In the genomic region with DNA sequence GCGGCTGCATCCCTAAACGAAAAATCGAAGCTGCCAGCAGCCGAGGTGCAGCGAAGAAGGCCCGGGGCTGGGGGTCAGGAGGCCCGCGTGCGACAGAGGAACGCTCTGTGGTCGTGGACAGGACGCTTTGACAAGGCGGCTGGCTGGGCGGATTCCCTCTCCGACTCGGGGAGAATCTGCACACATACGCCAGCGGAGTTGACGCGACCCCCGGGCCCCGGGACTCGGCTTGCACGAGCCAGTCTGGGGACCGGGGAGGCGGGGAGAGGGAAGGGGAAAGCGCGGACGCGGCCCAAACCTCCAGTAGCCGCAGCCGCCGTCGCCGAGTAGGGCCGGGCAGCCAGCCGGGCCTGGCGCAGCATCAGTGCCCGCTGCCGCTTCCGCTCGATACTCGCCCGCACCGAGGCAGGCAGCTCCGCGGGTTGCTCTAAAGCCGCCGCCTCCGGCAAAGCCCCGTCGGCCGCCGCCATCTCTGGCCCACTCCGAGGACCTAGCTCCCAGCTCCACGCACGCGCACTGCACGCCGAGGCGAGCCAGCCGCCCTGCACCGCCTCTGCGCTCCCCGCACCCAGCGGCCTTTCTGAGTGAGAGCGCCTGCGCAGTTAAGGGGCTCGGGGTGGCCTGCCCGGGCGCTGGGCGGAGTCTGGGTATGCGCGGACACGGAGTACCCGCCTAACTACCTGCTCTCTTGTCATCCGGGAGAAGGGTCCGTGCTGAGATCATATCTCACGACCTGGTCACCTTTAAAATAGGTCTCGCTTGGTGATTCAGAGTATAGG, we compare ENCODE assay signal across 8 cellular contexts. TPM values are rescaled to one million over a fixed set of nuclear protein-coding genes. Genes with fewer than 3 reads are reported as not detected.
DNase-seq lines count a peak whose midpoint lies in the region; ATAC-seq, FAIRE-seq and TF ChIP-seq lines count a peak whose summit lies in the region.

A gene (minus strand): TSS at position 518 of the 779 bp plus-strand sequence. CDS start 48 bp downstream, at position 470.

- TF ChIP-seq CTCF in AG10803 (conservative IDR thresholded peaks at IDR 0.05; ENCODE audit: low read length): no peak
- TF ChIP-seq CTCF in keratinocyte (optimal IDR thresholded peaks at IDR 0.05 in 1 of 3, IDR thresholded peaks at IDR 0.05 in 1 of 3, conservative IDR thresholded peaks at IDR 0.05 in 1 of 3; ENCODE audit: extremely low read depth in 1 of 3, insufficient read depth in 2 of 3, low read length in 3 of 3): no peak

- dilution Hi-C loops in keratinocyte (cut with MboI; ENCODE audit: extremely low pct_ligation_motif_present, low sequenced_read_pairs): no loop called here

- H3K79me2 ChIP-seq in keratinocyte (ENCODE audit: control insufficient read depth, insufficient read depth, low read length): peaks cover 20% of the 10 kb centered on the region

- peak within 1 kb of the TSS; percentile 91 for H2AFZ ChIP-seq in keratinocyte (ENCODE audit: control insufficient read depth, low read length)

- peaks cover 17% of the 10 kb centered on the region for H3K4me1 ChIP-seq in keratinocyte (ENCODE audit: control insufficient read depth, extremely low read depth, insufficient read depth, low read length)

- H3K36me3 ChIP-seq in keratinocyte (ENCODE audit: control insufficient read depth in 2 of 2, extremely low read depth in 1 of 2, insufficient read depth in 2 of 2, low read length in 2 of 2): no peaks in the 10 kb centered on the region

- ATAC-seq in GM19025 (IDR thresholded peaks at IDR 0.05; ENCODE audit: low read depth, unreplicated experiment) (peak; percentile 90), HG03280 (IDR thresholded peaks at IDR 0.05; ENCODE audit: unreplicated experiment) (peak; percentile 93)
- peak; percentile 93 to 94 for ATAC-seq in activated CD4-positive, CD25-positive, alpha-beta regulatory T cell treated with anti-CD3 and anti-CD28 coated beads, Interleukin-2, amount 50 U/mL, for 24 hours
- peak; percentile 91 for ATAC-seq in central memory CD8-positive, alpha-beta T cell (replicated peaks; ENCODE audit: extremely low read depth, poor library complexity, severe bottlenecking)

- peak within 1 kb of the TSS; percentile 62 for H3K27ac ChIP-seq in keratinocyte (ENCODE audit: control insufficient read depth, insufficient read depth, low read length)

- H3K9me1 ChIP-seq in keratinocyte (ENCODE audit: control insufficient read depth, extremely low read depth, insufficient read depth, low read length): no peaks in the 10 kb centered on the region

- H4K20me1 ChIP-seq in keratinocyte (ENCODE audit: control insufficient read depth, extremely low read depth, insufficient read depth, low read length): no peaks in the 10 kb centered on the region

- no peaks in the 10 kb centered on the region for H3K27me3 ChIP-seq in keratinocyte (ENCODE audit: control insufficient read depth, extremely low read depth, insufficient read depth, low read length)

- H3K36me3 Mint-ChIP-seq in central memory CD8-positive, alpha-beta T cell (ENCODE audit: insufficient read depth): peaks cover 16% of the 10 kb centered on the region

- H3K9me3 Mint-ChIP-seq in central memory CD8-positive, alpha-beta T cell: no peaks in the 10 kb centered on the region

- peak within 1 kb of the TSS; percentile 90 for H3K4me2 ChIP-seq in keratinocyte (ENCODE audit: control insufficient read depth, extremely low read depth, insufficient read depth, low read depth, low read length)

- H3K27ac Mint-ChIP-seq in central memory CD8-positive, alpha-beta T cell (ENCODE audit: low read depth): peak within 1 kb of the TSS; percentile 91

- DNase-seq in AG10803 (ENCODE audit: low read depth) (peak; percentile 89), NCI-H345 treated with DMSO at 0.1 percent for 48 hours (lab: John Stamatoyannopoulos, UW; ENCODE audit: unreplicated experiment) (peak; percentile 99), keratinocyte (ENCODE audit: low read depth, low spot score) (no peak)
- peak; percentile 92 to 94 for DNase-seq in central memory CD8-positive, alpha-beta T cell (ENCODE audit: low spot score in 2 of 2)
- peak; percentile 91 to 96 (median 93) for DNase-seq in stimulated activated CD4-positive, alpha-beta T cell treated with anti-CD3 and anti-CD28 coated beads, Interleukin-12 subunit alpha, Interleukin-12 subunit beta, amount 100 ng/mL, for 48 hours (ENCODE audit: low read depth in 2 of 3, low spot score in 1 of 3)

- H3K9ac ChIP-seq in keratinocyte (ENCODE audit: control insufficient read depth, extremely low read depth, insufficient read depth, low read length): peak within 1 kb of the TSS; percentile 83

- H3K27me3 Mint-ChIP-seq in central memory CD8-positive, alpha-beta T cell: peaks cover 20% of the 10 kb centered on the region

- no peak for FAIRE-seq in keratinocyte (lab: Jason Lieb, UNC)

- H3K4me3 ChIP-seq in AG10803 (ENCODE audit: low read length) (peak within 1 kb of the TSS; percentile 78), keratinocyte (ENCODE audit: control insufficient read depth in 2 of 3, extremely low read depth in 1 of 3, insufficient read depth in 2 of 3, low read depth in 1 of 3, low read length in 3 of 3) (peak within 1 kb of the TSS; percentile 70 to 86 (median 78))

- no peaks in the 10 kb centered on the region for H3K9me3 ChIP-seq in keratinocyte (ENCODE audit: control insufficient read depth, low read depth, low read length)

- H3K4me3 Mint-ChIP-seq in central memory CD8-positive, alpha-beta T cell: peak within 1 kb of the TSS; percentile 88

- peaks cover 54% of the 10 kb centered on the region for H3K4me1 Mint-ChIP-seq in central memory CD8-positive, alpha-beta T cell

RNA-seq across cellular contexts. Expression of the gene that starts here (rescaled TPM):
- polyA plus RNA-seq in keratinocyte: 1.9 to 4.1 TPM (median 1.9 TPM) in 3 replicates
- 15.5 TPM for polyA plus RNA-seq in keratinocyte (2011; ENCODE audit: low read depth)
- 2.1 and 2.3 TPM in 2 replicates for polyA plus RNA-seq in keratinocyte (2011; cell fraction: cytosol; rRNA removed)
- 1.5 and 2.7 TPM in 2 replicates for polyA plus RNA-seq in keratinocyte (2011; cell fraction: nucleus; rRNA removed)
- polyA plus RNA-seq in keratinocyte (2012; ENCODE audit: low replicate concordance): 6.3 and 8.1 TPM in 2 replicates
- polyA minus RNA-seq in keratinocyte: 2.2 TPM in 1 of 3 replicates, not detected in the others
- polyA minus RNA-seq in keratinocyte (2011; cell fraction: cytosol; rRNA and poly(A)+ RNA removed): not detected
- polyA minus RNA-seq in keratinocyte (2011; cell fraction: nucleus; rRNA and poly(A)+ RNA removed): 1.3 and 2.5 TPM in 2 replicates
